ENCODE assay signal across 12 cellular contexts in genomic region chr5:83034552-83035181, GRCh38. TPM values are rescaled to one million over a fixed set of nuclear protein-coding genes. Genes with fewer than 3 reads are reported as not detected.
A peak's percentile ranks its signal among the peaks of the same experiment; 100 is the strongest.
DNase-seq lines count a peak whose midpoint lies in the region; ATAC-seq and TF ChIP-seq lines count a peak whose summit lies in the region.
"Had no signal": no experiment of that assay in that cellular context is flagged by ENCODE, and none has a peak within 500 bp of the region (broad histone marks: within the 10 kb centered on the region; RNA-seq: fewer than 3 reads in every experiment).

No MANE protein-coding gene starts in this region.

- 0 out of 2 replicates have a peak, but pooled peaks cover under 1% of the 10 kb centered on the region for H3K9me3 Mint-ChIP-seq in WTC11
- no peaks in the 10 kb centered on the region for H3K9me3 Mint-ChIP-seq in mesothelial cell of epicardium
- H3K9me3 Mint-ChIP-seq in T-helper 2 cell treated with Interferon-gamma antibody and Interleukin-4, amounts not matched to agents 5 μg/mL and 100 μg/mL, for 36 hours, result no peaks in the 10 kb centered on the region
- H3K9me3 Mint-ChIP-seq: activated CD4-positive, alpha-beta T cell treated with anti-CD3 and anti-CD28 coated beads, Interleukin-2, amount 10 ng/mL, durations not matched to agents 7 days and 5 days; HFFc6 had no signal

- TF ChIP-seq CTCF in WTC11 (IDR thresholded peaks at IDR 0.05) (no peak), mesothelial cell of epicardium (IDR thresholded peaks at IDR 0.05; ENCODE audit: unreplicated experiment) (no peak)

- H3K4me1 Mint-ChIP-seq in WTC11, result peaks cover 39% of the 10 kb centered on the region
- H3K4me1 Mint-ChIP-seq in mesothelial cell of epicardium, result peaks cover 52% of the 10 kb centered on the region
- H3K4me1 Mint-ChIP-seq in T-helper 2 cell treated with Interferon-gamma antibody and Interleukin-4, amounts not matched to agents 5 μg/mL and 100 μg/mL, for 36 hours (ENCODE audit: low read depth), result peaks cover 3% of the 10 kb centered on the region
- H3K4me1 Mint-ChIP-seq: activated CD4-positive, alpha-beta T cell treated with anti-CD3 and anti-CD28 coated beads, Interleukin-2, amount 10 ng/mL, durations not matched to agents 7 days and 5 days had no signal

- no peak for ATAC-seq in WTC11
- ATAC-seq in HG03280 (IDR thresholded peaks at IDR 0.05; ENCODE audit: unreplicated experiment), result no peak
- ATAC-seq: lower lobe of right lung had no signal

- H3K27ac Mint-ChIP-seq in WTC11 (peak overlapping the region; percentile 24), mesothelial cell of epicardium (peak overlapping the region; percentile 45)
- no peak overlapping the region for H3K27ac Mint-ChIP-seq in T-helper 2 cell treated with Interferon-gamma antibody and Interleukin-4, amounts not matched to agents 5 μg/mL and 100 μg/mL, for 36 hours
- H3K27ac Mint-ChIP-seq: activated CD4-positive, alpha-beta T cell treated with anti-CD3 and anti-CD28 coated beads, Interleukin-2, amount 10 ng/mL, durations not matched to agents 7 days and 5 days; HFFc6 had no signal

- DNase-seq in GDM1 (lab: John Stamatoyannopoulos, UW) (peak; percentile 46), NCI-H187 treated with DMSO at 0.1 percent for 48 hours (lab: John Stamatoyannopoulos, UW) (peak; percentile 69), WTC11 (ENCODE audit: low spot score) (no peak), mesothelial cell of epicardium (ENCODE audit: low spot score in 2 of 2, unreplicated experiment in 2 of 2) (no peak), NCI-H1694 (lab: John Stamatoyannopoulos, UW) (no peak), SKM-1 (lab: John Stamatoyannopoulos, UW; ENCODE audit: unreplicated experiment) (no peak)
- no peak for DNase-seq in T-helper 2 cell treated with Interferon-gamma antibody and Interleukin-4, amounts not matched to agents 5 μg/mL and 100 μg/mL, for 36 hours (ENCODE audit: low spot score)
- DNase-seq: activated CD4-positive, alpha-beta T cell treated with anti-CD3 and anti-CD28 coated beads, Interleukin-2, amount 10 ng/mL, durations not matched to agents 7 days and 5 days; HFFc6; lower lobe of right lung; NCI-H446 had no signal

- POLR2A ChIA-PET in WTC11 (lab: Charles Lee), result no interaction called here

- CTCF ChIA-PET in WTC11 (lab: Charles Lee), result interaction anchor here (1.0 kb wide), 1 partner anchor 8 kb away, joined by 4 read pairs; no protein-coding TSS in a partner anchor

- H3K36me3 Mint-ChIP-seq in WTC11 (no peaks in the 10 kb centered on the region), mesothelial cell of epicardium (no peaks in the 10 kb centered on the region)
- H3K36me3 Mint-ChIP-seq in T-helper 2 cell treated with Interferon-gamma antibody and Interleukin-4, amounts not matched to agents 5 μg/mL and 100 μg/mL, for 36 hours (ENCODE audit: low read depth), result no peaks in the 10 kb centered on the region

- H3K27me3 Mint-ChIP-seq in WTC11 (ENCODE audit: low read depth), result peaks cover 4% of the 10 kb centered on the region; the same call in 1 of the 2 replicates
- no peaks in the 10 kb centered on the region for H3K27me3 Mint-ChIP-seq in mesothelial cell of epicardium (ENCODE audit: low read depth)
- peaks cover 2% of the 10 kb centered on the region for H3K27me3 Mint-ChIP-seq in T-helper 2 cell treated with Interferon-gamma antibody and Interleukin-4, amounts not matched to agents 5 μg/mL and 100 μg/mL, for 36 hours (ENCODE audit: low read depth)
- H3K27me3 Mint-ChIP-seq: activated CD4-positive, alpha-beta T cell treated with anti-CD3 and anti-CD28 coated beads, Interleukin-2, amount 10 ng/mL, durations not matched to agents 7 days and 5 days had no signal

- H3K4me3 Mint-ChIP-seq in WTC11, result no peak overlapping the region
- no peak overlapping the region for H3K4me3 Mint-ChIP-seq in mesothelial cell of epicardium
- no peak overlapping the region for H3K4me3 Mint-ChIP-seq in T-helper 2 cell treated with Interferon-gamma antibody and Interleukin-4, amounts not matched to agents 5 μg/mL and 100 μg/mL, for 36 hours
- H3K4me3 Mint-ChIP-seq: activated CD4-positive, alpha-beta T cell treated with anti-CD3 and anti-CD28 coated beads, Interleukin-2, amount 10 ng/mL, durations not matched to agents 7 days and 5 days; HFFc6 had no signal

TF ChIP-seq in WTC11, 78 proteins besides CTCF, POLR2A, EP300 and RAD21:
- TF ChIP-seq CREB1 (CRISPR knock-in tag; IDR thresholded peaks at IDR 0.05), result no peak

RNA-seq across cellular contexts. Expression of gene TMEM167A, which starts 42.5 kb away (rescaled TPM):
- 143 to 165 TPM (median 146 TPM) in 3 replicates for total RNA-seq in WTC11 (2021)
- total RNA-seq in mesothelial cell of epicardium, result 97.1 to 110 TPM (median 101 TPM) in 3 replicates

RNA-seq across cellular contexts. Expression of gene XRCC4, which starts 42.7 kb away (rescaled TPM):
- total RNA-seq in WTC11 (2021) (12.0 to 13.5 TPM (median 12.8 TPM) in 3 replicates), mesothelial cell of epicardium (12.0 to 13.6 TPM (median 12.1 TPM) in 3 replicates)

Comparison
In these comparisons a context has a peak if more than half of its experiments do, and no peak if none do; other contexts are left out.
1. DNase-seq: peak in GDM1 (single experiment) and NCI-H187 treated with DMSO at 0.1 percent for 48 hours (single experiment); none in WTC11 (single experiment), mesothelial cell of epicardium (0 of 2), T-helper 2 cell treated with Interferon-gamma antibody and Interleukin-4, amounts not matched to agents 5 μg/mL and 100 μg/mL, for 36 hours (single experiment), NCI-H1694 (single experiment) and SKM-1 (single experiment).